ENCODE assay signal across 21 cellular contexts in genomic region chr7:151387161-151388006, GRCh38. TPM values are rescaled to one million over a fixed set of nuclear protein-coding genes. Genes with fewer than 3 reads are reported as not detected.
"Had no signal": no experiment of that assay in that cellular context is flagged by ENCODE, and none has a peak within 500 bp of the region (broad histone marks: within the 10 kb centered on the region; RNA-seq: fewer than 3 reads in every experiment).

No MANE protein-coding gene starts in this region.

- H3K4me3 ChIP-seq: adrenal gland, coronary artery, esophagus muscularis mucosa, left lung, pancreas, tibial nerve, vagina had no signal

- ATAC-seq: activated CD8-positive, alpha-beta T cell treated with anti-CD3 and anti-CD28 coated beads for 36 hours; T-cell had no signal

- H3K4me1 ChIP-seq: left lung, pancreas had no signal

- H3K27ac ChIP-seq: coronary artery, esophagus muscularis mucosa, left lung, pancreas, vagina had no signal

- DNase-seq: activated CD4-positive, alpha-beta T cell treated with anti-CD3 and anti-CD28 coated beads for 48 hours; activated CD8-positive, alpha-beta T cell treated with anti-CD3 and anti-CD28 coated beads for 36 hours; activated effector memory CD4-positive, alpha-beta T cell treated with anti-CD3 and anti-CD28 coated beads, Interleukin-2, amount 50 U/mL, for 16 hours; activated T-cell treated with anti-CD3 and anti-CD28 coated beads, Interleukin-2, amount 50 U/mL, for 48 hours; adrenal gland; hippocampal formation; stimulated activated CD4-positive, alpha-beta T cell treated with anti-CD3 and anti-CD28 coated beads, Interleukin-12 subunit alpha, Interleukin-12 subunit beta, amount 100 ng/mL, for 4 hours; stimulated activated CD4-positive, alpha-beta T cell treated with anti-CD3 and anti-CD28 coated beads, Interleukin-2, amount 100 ng/mL, for 24 hours; T-cell; T1000 had no signal

- H3K27ac Mint-ChIP-seq: activated CD8-positive, alpha-beta T cell treated with anti-CD3 and anti-CD28 coated beads for 36 hours; activated naive CD4-positive, alpha-beta T cell treated with anti-CD3 and anti-CD28 coated beads, Interleukin-2, amount 50 U/mL, for 24 hours; T-cell had no signal

- H3K9me3 Mint-ChIP-seq: activated CD8-positive, alpha-beta T cell treated with anti-CD3 and anti-CD28 coated beads for 36 hours; activated naive CD4-positive, alpha-beta T cell treated with anti-CD3 and anti-CD28 coated beads, Interleukin-2, amount 50 U/mL, for 24 hours; neural crest cell; T-cell had no signal

- H3K9me3 ChIP-seq: adrenal gland, esophagus muscularis mucosa, left lung, pancreas, tibial nerve, vagina had no signal

- H3K27me3 ChIP-seq: pancreas, vagina had no signal

- H3K36me3 Mint-ChIP-seq: activated naive CD4-positive, alpha-beta T cell treated with anti-CD3 and anti-CD28 coated beads, Interleukin-2, amount 50 U/mL, for 24 hours; T-cell had no signal

- H3K4me3 Mint-ChIP-seq: activated CD8-positive, alpha-beta T cell treated with anti-CD3 and anti-CD28 coated beads for 36 hours; activated naive CD4-positive, alpha-beta T cell treated with anti-CD3 and anti-CD28 coated beads, Interleukin-2, amount 50 U/mL, for 24 hours; neural crest cell; T-cell had no signal

- FAIRE-seq: keratinocyte, pancreas had no signal

- H3K36me3 ChIP-seq: adrenal gland, esophagus muscularis mucosa, left lung, pancreas, vagina had no signal

RNA-seq across cellular contexts. Expression of gene WDR86, which starts 22.5 kb away (rescaled TPM):
- total RNA-seq: cardiac septum had no signal

RNA-seq across cellular contexts. Expression of gene CRYGN, which starts 52.6 kb away (rescaled TPM):
- total RNA-seq: cardiac septum, glomerular endothelial cell, left lung, vagina had no signal
